Comparison of ENCODE assay signal across 25 cellular contexts in the genomic region with DNA sequence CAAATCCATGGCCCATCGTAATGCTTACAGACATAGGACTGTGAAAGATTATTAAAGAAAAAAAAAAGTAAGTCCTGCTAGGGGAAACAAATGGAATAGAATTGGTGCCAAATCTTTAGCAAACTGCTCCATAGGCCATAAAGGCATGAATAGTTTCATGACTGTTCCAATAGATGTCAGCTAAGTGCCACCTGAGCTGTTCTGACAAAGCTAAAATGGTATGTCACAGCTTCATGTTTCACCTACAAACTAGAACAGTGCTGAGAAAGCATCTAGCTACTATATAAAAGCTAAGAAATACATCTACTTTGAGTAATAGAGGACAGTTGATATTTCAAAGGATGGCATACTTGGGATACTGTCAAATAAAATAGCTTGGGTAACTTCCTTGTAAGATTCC.
"Had no signal": no experiment of that assay in that cellular context is flagged by ENCODE, and none has a peak within 500 bp of the region (broad histone marks: within the 10 kb centered on the region; RNA-seq: fewer than 3 reads in every experiment).

No MANE protein-coding gene starts in this region.

- H3K36me3 ChIP-seq: stomach, suprapubic skin, thoracic aorta, thyroid gland, tibial artery, tibial nerve, transverse colon, upper lobe of left lung, upper lobe of right lung, uterus, vagina had no signal

- DNase-seq: stimulated activated CD4-positive, alpha-beta T cell treated with anti-CD3 and anti-CD28 coated beads, Interleukin-2, amount 100 ng/mL, for 48 hours; stimulated activated CD4-positive, alpha-beta T cell treated with anti-CD3 and anti-CD28 coated beads, Interleukin-4, amount 100 ng/mL, for 1 hour; stimulated activated CD4-positive, alpha-beta T cell treated with anti-CD3 and anti-CD28 coated beads, Interleukin-4, amount 100 ng/mL, for 24 hours; stimulated activated CD4-positive, alpha-beta T cell treated with anti-CD3 and anti-CD28 coated beads, Interleukin-4, amount 100 ng/mL, for 4 hours; stimulated activated CD8-positive, alpha-beta memory T cell treated with anti-CD3 and anti-CD28 coated beads, Interleukin-4, amount 100 ng/mL, for 48 hours; stimulated activated naive B cell treated with anti-CD40 and anti-IgM and Interleukin-4, amounts not matched to agents 10 μg/mL and 1 μg/mL and 100 μg/mL, for 72 hours; stimulated activated naive CD4-positive, alpha-beta T cell; stimulated activated naive CD4-positive, alpha-beta T cell treated with Interleukin-2 at 50 U/mL for 16 hours; stimulated activated naive CD8-positive, alpha-beta T cell treated with anti-CD3 and anti-CD28 coated beads, Interleukin-15, amount 100 ng/mL, for 72 hours; stimulated activated naive CD8-positive, alpha-beta T cell treated with anti-CD3 and anti-CD28 coated beads, Interleukin-15, Interleukin-2, amounts not matched to agents 100 U/mL and 50 U/mL, for 24 hours; stomach; substantia nigra; testis; thyroid gland; tibial artery; transverse colon; upper lobe of left lung; upper lobe of right lung; uterus had no signal

- H3K4me3 ChIP-seq: stomach, suprapubic skin, testis, thoracic aorta, thyroid gland, tibial artery, tibial nerve, transverse colon, upper lobe of left lung, upper lobe of right lung, uterus, vagina had no signal

- ATAC-seq: stimulated activated effector memory CD8-positive, alpha-beta T cell treated with anti-CD3 and anti-CD28 coated beads, Interleukin-12 subunit alpha, Interleukin-12 subunit beta, amount 100 ng/mL, for 72 hours; stimulated activated memory B cell treated with anti-CD40 and anti-IgM and Interleukin-4, amounts not matched to agents 10 μg/mL and 1 μg/mL and 100 μg/mL, for 72 hours; stimulated activated naive B cell treated with anti-CD40 and anti-IgM and Interleukin-4, amounts not matched to agents 10 μg/mL and 1 μg/mL and 100 μg/mL, for 72 hours; stimulated activated naive CD8-positive, alpha-beta T cell treated with anti-CD3 and anti-CD28 coated beads, Interleukin-15, amount 100 ng/mL, for 72 hours; stimulated activated naive CD8-positive, alpha-beta T cell treated with anti-CD3 and anti-CD28 coated beads, Interleukin-15, Interleukin-2, amounts not matched to agents 100 U/mL and 50 U/mL, for 24 hours; upper lobe of right lung had no signal

- H3K4me1 ChIP-seq: stomach, suprapubic skin, testis, thyroid gland, tibial artery, tibial nerve, transverse colon, upper lobe of left lung, upper lobe of right lung, uterus, vagina had no signal

- H3K27me3 ChIP-seq: stomach, suprapubic skin, testis, thyroid gland, tibial artery, tibial nerve, transverse colon, upper lobe of left lung, upper lobe of right lung, uterus, vagina had no signal

- H3K27ac ChIP-seq: stomach, suprapubic skin, testis, thoracic aorta, thyroid gland, tibial artery, tibial nerve, transverse colon, upper lobe of left lung, upper lobe of right lung, uterus, vagina had no signal

- H3K9me3 ChIP-seq: stomach, suprapubic skin, testis, thoracic aorta, thyroid gland, tibial artery, tibial nerve, transverse colon, upper lobe of left lung, upper lobe of right lung, uterus, vagina had no signal
